ENCODE assay signal across 19 cellular contexts in the genomic region with DNA sequence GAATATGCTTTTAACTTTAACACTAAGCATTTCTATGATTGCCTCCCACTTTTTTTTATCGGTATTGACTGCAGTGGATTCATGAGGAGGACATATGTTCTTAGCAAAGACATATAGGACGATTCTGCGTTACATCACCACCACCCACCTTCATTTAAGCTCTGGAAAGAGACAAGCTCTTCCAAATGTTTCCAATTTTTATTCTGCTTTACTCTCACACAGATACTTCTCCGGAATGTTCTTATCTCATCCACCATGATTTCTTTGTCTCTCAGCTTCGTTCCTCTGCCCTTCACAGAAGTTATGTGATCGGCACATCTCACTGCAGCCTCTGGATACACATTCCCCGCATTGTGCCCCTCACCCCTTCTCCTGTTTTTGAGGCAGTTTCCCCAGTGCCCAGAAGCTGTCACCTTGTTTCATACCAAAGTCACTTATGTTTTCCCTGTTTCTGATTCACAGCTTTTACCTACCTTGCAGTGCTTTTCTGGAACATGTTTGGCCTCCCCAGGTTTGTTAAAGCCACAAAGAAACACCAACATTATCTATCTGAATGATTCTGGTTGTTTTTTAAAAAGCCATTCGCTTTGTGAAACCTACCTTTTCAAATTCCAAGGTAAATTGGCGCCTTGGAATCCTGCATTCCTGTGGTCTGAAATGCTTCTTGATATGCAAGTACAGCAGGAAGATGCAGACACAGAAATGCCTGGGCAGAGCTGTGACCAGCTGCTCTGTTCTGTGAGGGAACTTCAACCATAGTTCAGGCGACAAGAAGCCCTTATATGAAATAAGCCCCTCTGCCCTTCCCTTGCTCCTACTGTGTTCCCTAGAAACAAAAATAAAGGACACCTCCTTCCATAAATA.
A peak's percentile ranks its signal among the peaks of the same experiment; 100 is the strongest.
DNase-seq lines count a peak whose midpoint lies in the region; ATAC-seq and TF ChIP-seq lines count a peak whose summit lies in the region.
"Had no signal": no experiment of that assay in that cellular context is flagged by ENCODE, and none has a peak within 500 bp of the region (broad histone marks: within the 10 kb centered on the region; RNA-seq: fewer than 3 reads in every experiment).

No MANE protein-coding gene starts in this region.

- H3K9ac ChIP-seq in PC-3 (ENCODE audit: low read length) (no peak overlapping the region), neural progenitor cell (no peak overlapping the region)

- H3K79me2 ChIP-seq in PC-3 (ENCODE audit: low read length) (no peaks in the 10 kb centered on the region), neural progenitor cell (ENCODE audit: low read depth) (no peaks in the 10 kb centered on the region)

- DNase-seq in HK-2 (ENCODE audit: unreplicated experiment): peak; percentile 21
- DNase-seq in PC-3: peak; percentile 33
- DNase-seq in foreskin keratinocyte: peak; percentile 14 to 50
- no peak for DNase-seq in neural progenitor cell (ENCODE audit: low spot score)
- DNase-seq in CD4-positive, alpha-beta memory T cell: no peak
- DNase-seq: activated naive CD4-positive, alpha-beta T cell treated with anti-CD3 and anti-CD28 coated beads, Interleukin-2, amount 10 ng/mL, durations not matched to agents 7 days and 5 days; activated T-cell treated with anti-CD3 and anti-CD28 coated beads, Interleukin-2, amount 50 U/mL, for 4 hours; heart right ventricle; HFFc6; stimulated activated CD4-positive, alpha-beta T cell treated with anti-CD3 and anti-CD28 coated beads, Interleukin-4, amount 100 ng/mL, for 4 hours; T1000 had no signal

- H3K9me2 ChIP-seq in PC-3 (replicated peaks; ENCODE audit: low read length): no peaks in the 10 kb centered on the region

- intact Hi-C loops in PC-3 (cut with micrococcal nuclease): no loop called here
- intact Hi-C loops in CD4-positive, alpha-beta memory T cell (cut with micrococcal nuclease): no loop called here

- H3F3A ChIP-seq in PC-3 (ENCODE audit: low read length, unreplicated experiment): no peaks in the 10 kb centered on the region
- no peaks in the 10 kb centered on the region for H3F3A ChIP-seq in neural progenitor cell (ENCODE audit: low read depth)

- H3K4me2 ChIP-seq in PC-3 (ENCODE audit: low read length) (no peak overlapping the region), neural progenitor cell (no peak overlapping the region)

- H3K27ac ChIP-seq in PC-3 (ENCODE audit: low read length) (no peak overlapping the region), foreskin keratinocyte (no peak overlapping the region), neural progenitor cell (no peak overlapping the region)
- no peak overlapping the region for H3K27ac ChIP-seq in CD4-positive, alpha-beta memory T cell (ENCODE audit: low read depth, low read length)
- H3K27ac ChIP-seq: ascending aorta, heart right ventricle had no signal

- peaks cover 3% of the 10 kb centered on the region for H3K4me1 Mint-ChIP-seq in neural progenitor cell
- peaks cover 0 to 1% (median 0%) of the 10 kb centered on the region in 4 donors for H3K4me1 Mint-ChIP-seq in CD4-positive, alpha-beta memory T cell
- H3K4me1 Mint-ChIP-seq: CD14-positive monocyte had no signal

- H3K27me3 Mint-ChIP-seq in neural progenitor cell (ENCODE audit: insufficient read depth, low read depth): no peaks in the 10 kb centered on the region
- peaks cover 0 to 2% of the 10 kb centered on the region in 2 donors for H3K27me3 Mint-ChIP-seq in CD4-positive, alpha-beta memory T cell
- H3K27me3 Mint-ChIP-seq: activated naive CD4-positive, alpha-beta T cell treated with anti-CD3 and anti-CD28 coated beads, Interleukin-2, amount 10 ng/mL, durations not matched to agents 7 days and 5 days; progenitor cell of endocrine pancreas had no signal

- ATAC-seq in PC-3: no peak
- peak; percentile 40 for ATAC-seq in foreskin keratinocyte
- no peak for ATAC-seq in HG02840 (IDR thresholded peaks at IDR 0.05; ENCODE audit: low FRiP score, unreplicated experiment)
- ATAC-seq in HG03025 (IDR thresholded peaks at IDR 0.05; ENCODE audit: low FRiP score, unreplicated experiment): no peak
- no peak for ATAC-seq in HG02885 (IDR thresholded peaks at IDR 0.05; ENCODE audit: poor library complexity, unreplicated experiment)
- ATAC-seq: activated CD4-positive, CD25-positive, alpha-beta regulatory T cell treated with anti-CD3 and anti-CD28 coated beads, Interleukin-2, amount 50 U/mL, for 24 hours; activated T-cell treated with anti-CD3 and anti-CD28 coated beads, Interleukin-2, amount 50 U/mL, for 4 hours; heart right ventricle; Panc1 had no signal

- TF ChIP-seq CTCF in PC-3 (conservative IDR thresholded peaks at IDR 0.05; ENCODE audit: low read depth, low read length) (no peak), foreskin keratinocyte (conservative IDR thresholded peaks at IDR 0.05) (no peak), neural progenitor cell (IDR thresholded peaks at IDR 0.05) (no peak)

- H2AFZ ChIP-seq in PC-3 (ENCODE audit: low read length) (no peak overlapping the region), neural progenitor cell (replicated peaks) (peak overlapping the region; percentile 40)

- H3K9me3 ChIP-seq in PC-3 (ENCODE audit: low read length): no peaks in the 10 kb centered on the region
- no peaks in the 10 kb centered on the region for H3K9me3 ChIP-seq in neural progenitor cell (ENCODE audit: low read depth)
- no peaks in the 10 kb centered on the region for H3K9me3 ChIP-seq in CD4-positive, alpha-beta memory T cell (ENCODE audit: control insufficient read depth in 1 of 2, low read length in 2 of 2)
- H3K9me3 ChIP-seq: ascending aorta, heart right ventricle had no signal

- no peaks in the 10 kb centered on the region for H3K9me3 Mint-ChIP-seq in neural progenitor cell
- H3K9me3 Mint-ChIP-seq in CD4-positive, alpha-beta memory T cell: peaks cover 0 to 6% (median 0%) of the 10 kb centered on the region in 8 donors
- H3K9me3 Mint-ChIP-seq: activated naive CD4-positive, alpha-beta T cell treated with anti-CD3 and anti-CD28 coated beads, Interleukin-2, amount 10 ng/mL, durations not matched to agents 7 days and 5 days; activated T-cell treated with anti-CD3 and anti-CD28 coated beads, Interleukin-2, amount 50 U/mL, for 4 hours had no signal

- H3K4me3 ChIP-seq in PC-3 (ENCODE audit: low read length) (no peak overlapping the region), neural progenitor cell (no peak overlapping the region)
- H3K4me3 ChIP-seq in CD4-positive, alpha-beta memory T cell (ENCODE audit: low read length in 2 of 2): no peak overlapping the region
- H3K4me3 ChIP-seq: ascending aorta, heart right ventricle had no signal

- CTCF ChIA-PET in PC-3 (lab: Charles Lee): no interaction called here
- CTCF ChIA-PET in CD4-positive, alpha-beta memory T cell (lab: Charles Lee; ENCODE audit: partially characterized antibody): interaction anchor here (0.5 kb wide), 1 partner anchor 514 kb away, joined by 3 read pairs; no protein-coding TSS in a partner anchor

- no peaks in the 10 kb centered on the region for H3K27me3 ChIP-seq in PC-3 (ENCODE audit: low read length)
- H3K27me3 ChIP-seq in foreskin keratinocyte: no peaks in the 10 kb centered on the region
- no peaks in the 10 kb centered on the region for H3K27me3 ChIP-seq in neural progenitor cell
- no peaks in the 10 kb centered on the region for H3K27me3 ChIP-seq in CD4-positive, alpha-beta memory T cell (ENCODE audit: insufficient read depth, low read length)
- H3K27me3 ChIP-seq: ascending aorta, heart right ventricle had no signal

- H3K4me3 Mint-ChIP-seq in neural progenitor cell: no peak overlapping the region
- H3K4me3 Mint-ChIP-seq in CD4-positive, alpha-beta memory T cell: no peak overlapping the region
- H3K4me3 Mint-ChIP-seq: activated naive CD4-positive, alpha-beta T cell treated with anti-CD3 and anti-CD28 coated beads, Interleukin-2, amount 10 ng/mL, durations not matched to agents 7 days and 5 days; activated T-cell treated with anti-CD3 and anti-CD28 coated beads, Interleukin-2, amount 50 U/mL, for 4 hours; CD14-positive monocyte; HFFc6 had no signal

- H3K4me1 ChIP-seq in PC-3 (ENCODE audit: insufficient read depth, low read length) (no peaks in the 10 kb centered on the region), foreskin keratinocyte (no peaks in the 10 kb centered on the region), neural progenitor cell (peaks cover 13% of the 10 kb centered on the region)
- H3K4me1 ChIP-seq in CD4-positive, alpha-beta memory T cell (ENCODE audit: insufficient read depth, low read length): no peaks in the 10 kb centered on the region
- H3K4me1 ChIP-seq: ascending aorta had no signal

- BruUV-seq in PC-3 (replicated peaks; lab: Mats Ljungman, UMichigan): no TSS peak

- H3K27ac Mint-ChIP-seq in neural progenitor cell: no peak overlapping the region
- no peak overlapping the region for H3K27ac Mint-ChIP-seq in CD4-positive, alpha-beta memory T cell
- H3K27ac Mint-ChIP-seq: activated naive CD4-positive, alpha-beta T cell treated with anti-CD3 and anti-CD28 coated beads, Interleukin-2, amount 10 ng/mL, durations not matched to agents 7 days and 5 days; CD14-positive monocyte; HFFc6; progenitor cell of endocrine pancreas had no signal

- no peaks in the 10 kb centered on the region for H3K36me3 Mint-ChIP-seq in neural progenitor cell
- no peaks in the 10 kb centered on the region for H3K36me3 Mint-ChIP-seq in CD4-positive, alpha-beta memory T cell
- H3K36me3 Mint-ChIP-seq: activated naive CD4-positive, alpha-beta T cell treated with anti-CD3 and anti-CD28 coated beads, Interleukin-2, amount 10 ng/mL, durations not matched to agents 7 days and 5 days; CD14-positive monocyte had no signal

- H4K20me1 ChIP-seq in PC-3 (ENCODE audit: low read length): no peaks in the 10 kb centered on the region
- H4K20me1 ChIP-seq in neural progenitor cell (ENCODE audit: low read depth): no peaks in the 10 kb centered on the region

- H3K36me3 ChIP-seq in PC-3 (ENCODE audit: low read depth, low read length): no peaks in the 10 kb centered on the region
- H3K36me3 ChIP-seq in neural progenitor cell: no peaks in the 10 kb centered on the region
- H3K36me3 ChIP-seq in CD4-positive, alpha-beta memory T cell (ENCODE audit: insufficient read depth, low read length): no peaks in the 10 kb centered on the region
- H3K36me3 ChIP-seq: ascending aorta, heart right ventricle had no signal

- POLR2A ChIA-PET in PC-3 (lab: Charles Lee; ENCODE audit: unreplicated experiment): no interaction called here
- POLR2A ChIA-PET in CD4-positive, alpha-beta memory T cell (lab: Charles Lee; ENCODE audit: partially characterized antibody): no interaction called here

Comparison
In these comparisons a context has a peak if more than half of its experiments do, and no peak if none do; other contexts are left out.
1. DNase-seq: peak in HK-2 (single experiment), PC-3 (single experiment) and foreskin keratinocyte (2 of 2); none in neural progenitor cell (single experiment) and CD4-positive, alpha-beta memory T cell (0 of 5).